1 cellular context compared by ENCODE assay signal in the genomic region with DNA sequence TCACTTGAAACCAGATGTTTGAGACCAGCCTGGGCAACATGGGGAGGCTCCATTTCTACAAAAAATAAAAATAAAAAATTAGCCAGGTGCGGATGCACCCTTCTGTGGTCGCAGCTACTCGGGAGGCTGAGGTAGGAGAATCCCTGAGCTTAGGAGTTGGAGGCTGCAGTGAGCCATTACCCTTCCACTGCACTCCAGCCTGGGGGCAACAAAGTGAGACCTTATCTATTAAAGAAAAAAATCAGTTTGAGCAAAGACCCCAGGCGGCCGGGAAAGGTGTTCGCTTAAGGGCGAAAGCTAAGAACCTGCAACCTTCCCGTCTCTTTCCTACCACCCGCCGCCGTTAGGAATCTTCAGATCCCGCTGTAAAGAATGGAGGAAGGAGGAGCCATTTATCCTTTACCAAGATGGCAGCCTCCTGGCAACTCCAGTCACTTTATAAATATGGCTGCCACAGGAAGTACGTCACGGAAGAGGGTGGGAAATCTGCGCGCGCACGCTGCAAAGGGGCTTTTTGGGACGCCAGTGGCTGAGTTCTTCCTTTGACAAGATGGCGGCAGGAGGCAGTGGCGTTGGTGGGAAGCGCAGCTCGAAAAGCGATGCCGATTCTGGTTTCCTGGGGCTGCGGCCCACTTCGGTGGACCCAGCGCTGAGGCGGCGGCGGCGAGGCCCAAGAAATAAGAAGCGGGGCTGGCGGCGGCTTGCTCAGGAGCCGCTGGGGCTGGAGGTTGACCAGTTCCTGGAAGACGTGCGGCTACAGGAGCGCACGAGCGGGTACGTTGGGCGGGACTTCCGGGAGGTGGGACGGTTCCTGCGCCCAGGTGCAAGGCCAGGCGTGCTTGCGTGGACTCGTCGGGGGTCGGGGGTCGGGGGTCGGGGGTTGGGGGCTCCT.
TF ChIP-seq lines count a peak whose summit lies in the region.

TSS of gene NOP53 (plus strand) at position 537 of the 892 bp plus-strand sequence. CDS start at position 551, 14 bp downstream.

TF ChIP-seq in HepG2, 621 proteins besides CTCF, POLR2A, EP300 and RAD21 (continued from another document and continues in another):
- TF ChIP-seq, protein P1, sequence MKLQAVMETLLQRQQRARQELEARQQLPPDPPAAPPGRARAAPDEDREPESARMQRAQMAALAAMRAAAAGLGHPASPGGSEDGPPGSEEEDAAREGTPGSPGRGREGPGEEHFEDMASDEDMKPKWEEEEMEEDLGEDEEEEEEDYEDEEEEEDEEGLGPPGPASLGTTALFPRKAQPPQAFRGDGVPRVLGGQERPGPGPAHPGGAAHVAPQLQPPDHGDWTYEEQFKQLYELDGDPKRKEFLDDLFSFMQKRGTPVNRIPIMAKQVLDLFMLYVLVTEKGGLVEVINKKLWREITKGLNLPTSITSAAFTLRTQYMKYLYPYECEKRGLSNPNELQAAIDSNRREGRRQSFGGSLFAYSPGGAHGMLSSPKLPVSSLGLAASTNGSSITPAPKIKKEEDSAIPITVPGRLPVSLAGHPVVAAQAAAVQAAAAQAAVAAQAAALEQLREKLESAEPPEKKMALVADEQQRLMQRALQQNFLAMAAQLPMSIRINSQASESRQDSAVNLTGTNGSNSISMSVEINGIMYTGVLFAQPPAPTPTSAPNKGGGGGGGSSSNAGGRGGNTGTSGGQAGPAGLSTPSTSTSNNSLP (IDR thresholded peaks at IDR 0.05; ENCODE audit: low read depth, low read length): no peak
- TF ChIP-seq ASH2L (IDR thresholded peaks at IDR 0.05; ENCODE audit: insufficient read length, low read depth, low read length): peak; percentile 81
- 0 out of 2 replicates have a peak, but pooled peaks have one; percentile 46 for TF ChIP-seq ZNF124 (CRISPR knock-in tag; IDR thresholded peaks at IDR 0.05)
- TF ChIP-seq RXRA (CRISPR knock-in tag; IDR thresholded peaks at IDR 0.05): peak; percentile 67
- TF ChIP-seq FOXP1 (IDR thresholded peaks at IDR 0.05): no peak
- no peak for TF ChIP-seq FOXP1 (CRISPR knock-in tag; IDR thresholded peaks at IDR 0.05)
- 0 out of 2 replicates have a peak, but pooled peaks have one; percentile 23 for TF ChIP-seq MEIS1 (CRISPR knock-in tag; IDR thresholded peaks at IDR 0.05; ENCODE audit: borderline replicate concordance)
- TF ChIP-seq ZSCAN20 (CRISPR knock-in tag; IDR thresholded peaks at IDR 0.05; ENCODE audit: borderline replicate concordance): 0 out of 2 replicates have a peak, but pooled peaks have one; percentile 59
- TF ChIP-seq FOXP4 (CRISPR knock-in tag; IDR thresholded peaks at IDR 0.05): peak; percentile 17; the same call in 1 of the 2 replicates
- TF ChIP-seq KLF15 (CRISPR knock-in tag; IDR thresholded peaks at IDR 0.05; ENCODE audit: borderline replicate concordance): no peak
- TF ChIP-seq TAF1 (CRISPR knock-in tag; IDR thresholded peaks at IDR 0.05): peak; percentile 93
- TF ChIP-seq ZNF274 (CRISPR knock-in tag; IDR thresholded peaks at IDR 0.05): peak; percentile 62; the same call in 1 of the 2 replicates
- TF ChIP-seq, protein P2, sequence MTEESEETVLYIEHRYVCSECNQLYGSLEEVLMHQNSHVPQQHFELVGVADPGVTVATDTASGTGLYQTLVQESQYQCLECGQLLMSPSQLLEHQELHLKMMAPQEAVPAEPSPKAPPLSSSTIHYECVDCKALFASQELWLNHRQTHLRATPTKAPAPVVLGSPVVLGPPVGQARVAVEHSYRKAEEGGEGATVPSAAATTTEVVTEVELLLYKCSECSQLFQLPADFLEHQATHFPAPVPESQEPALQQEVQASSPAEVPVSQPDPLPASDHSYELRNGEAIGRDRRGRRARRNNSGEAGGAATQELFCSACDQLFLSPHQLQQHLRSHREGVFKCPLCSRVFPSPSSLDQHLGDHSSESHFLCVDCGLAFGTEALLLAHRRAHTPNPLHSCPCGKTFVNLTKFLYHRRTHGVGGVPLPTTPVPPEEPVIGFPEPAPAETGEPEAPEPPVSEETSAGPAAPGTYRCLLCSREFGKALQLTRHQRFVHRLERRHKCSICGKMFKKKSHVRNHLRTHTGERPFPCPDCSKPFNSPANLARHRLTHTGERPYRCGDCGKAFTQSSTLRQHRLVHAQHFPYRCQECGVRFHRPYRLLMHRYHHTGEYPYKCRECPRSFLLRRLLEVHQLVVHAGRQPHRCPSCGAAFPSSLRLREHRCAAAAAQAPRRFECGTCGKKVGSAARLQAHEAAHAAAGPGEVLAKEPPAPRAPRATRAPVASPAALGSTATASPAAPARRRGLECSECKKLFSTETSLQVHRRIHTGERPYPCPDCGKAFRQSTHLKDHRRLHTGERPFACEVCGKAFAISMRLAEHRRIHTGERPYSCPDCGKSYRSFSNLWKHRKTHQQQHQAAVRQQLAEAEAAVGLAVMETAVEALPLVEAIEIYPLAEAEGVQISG (CRISPR knock-in tag; IDR thresholded peaks at IDR 0.05): peak; percentile 93
- no peak for TF ChIP-seq FOXJ3 (CRISPR knock-in tag; IDR thresholded peaks at IDR 0.05; ENCODE audit: borderline replicate concordance)
- no peak for TF ChIP-seq HMGA1 (CRISPR knock-in tag; conservative IDR thresholded peaks at IDR 0.05)
- peak; percentile 59 for TF ChIP-seq XRCC5 (optimal IDR thresholded peaks at IDR 0.05; ENCODE audit: low read length)
- TF ChIP-seq CCDC6 (CRISPR knock-in tag; IDR thresholded peaks at IDR 0.05): 0 out of 2 replicates have a peak, but pooled peaks have one; percentile 39
- TF ChIP-seq ZNF614 (CRISPR knock-in tag; IDR thresholded peaks at IDR 0.05; ENCODE audit: borderline replicate concordance): peak; percentile 87; the same call in 1 of the 2 replicates
- TF ChIP-seq JARID2 (CRISPR knock-in tag; IDR thresholded peaks at IDR 0.05; ENCODE audit: insufficient replicate concordance): no peak
- TF ChIP-seq POGZ (CRISPR knock-in tag; IDR thresholded peaks at IDR 0.05): peak; percentile 93
- TF ChIP-seq PLSCR1 (CRISPR knock-in tag; IDR thresholded peaks at IDR 0.05; ENCODE audit: borderline replicate concordance): no peak; the same call in 1 of the 2 replicates
- peak; percentile 75; the same call in 1 of the 2 replicates for TF ChIP-seq ZNF33B (CRISPR knock-in tag; IDR thresholded peaks at IDR 0.05)
- TF ChIP-seq, protein P3, sequence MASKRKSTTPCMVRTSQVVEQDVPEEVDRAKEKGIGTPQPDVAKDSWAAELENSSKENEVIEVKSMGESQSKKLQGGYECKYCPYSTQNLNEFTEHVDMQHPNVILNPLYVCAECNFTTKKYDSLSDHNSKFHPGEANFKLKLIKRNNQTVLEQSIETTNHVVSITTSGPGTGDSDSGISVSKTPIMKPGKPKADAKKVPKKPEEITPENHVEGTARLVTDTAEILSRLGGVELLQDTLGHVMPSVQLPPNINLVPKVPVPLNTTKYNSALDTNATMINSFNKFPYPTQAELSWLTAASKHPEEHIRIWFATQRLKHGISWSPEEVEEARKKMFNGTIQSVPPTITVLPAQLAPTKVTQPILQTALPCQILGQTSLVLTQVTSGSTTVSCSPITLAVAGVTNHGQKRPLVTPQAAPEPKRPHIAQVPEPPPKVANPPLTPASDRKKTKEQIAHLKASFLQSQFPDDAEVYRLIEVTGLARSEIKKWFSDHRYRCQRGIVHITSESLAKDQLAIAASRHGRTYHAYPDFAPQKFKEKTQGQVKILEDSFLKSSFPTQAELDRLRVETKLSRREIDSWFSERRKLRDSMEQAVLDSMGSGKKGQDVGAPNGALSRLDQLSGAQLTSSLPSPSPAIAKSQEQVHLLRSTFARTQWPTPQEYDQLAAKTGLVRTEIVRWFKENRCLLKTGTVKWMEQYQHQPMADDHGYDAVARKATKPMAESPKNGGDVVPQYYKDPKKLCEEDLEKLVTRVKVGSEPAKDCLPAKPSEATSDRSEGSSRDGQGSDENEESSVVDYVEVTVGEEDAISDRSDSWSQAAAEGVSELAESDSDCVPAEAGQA (IDR thresholded peaks at IDR 0.05; ENCODE audit: low read depth): peak; percentile 97
- TF ChIP-seq, protein P3 (CRISPR knock-in tag; IDR thresholded peaks at IDR 0.05; ENCODE audit: borderline replicate concordance): no peak
- TF ChIP-seq FOXK1 (CRISPR knock-in tag; IDR thresholded peaks at IDR 0.05; ENCODE audit: borderline replicate concordance, low read depth): peak; percentile 91; the same call in 1 of the 2 replicates
- TF ChIP-seq ZNF577 (CRISPR knock-in tag; IDR thresholded peaks at IDR 0.05; ENCODE audit: borderline replicate concordance, low read depth): no peak
- TF ChIP-seq, protein P4, sequence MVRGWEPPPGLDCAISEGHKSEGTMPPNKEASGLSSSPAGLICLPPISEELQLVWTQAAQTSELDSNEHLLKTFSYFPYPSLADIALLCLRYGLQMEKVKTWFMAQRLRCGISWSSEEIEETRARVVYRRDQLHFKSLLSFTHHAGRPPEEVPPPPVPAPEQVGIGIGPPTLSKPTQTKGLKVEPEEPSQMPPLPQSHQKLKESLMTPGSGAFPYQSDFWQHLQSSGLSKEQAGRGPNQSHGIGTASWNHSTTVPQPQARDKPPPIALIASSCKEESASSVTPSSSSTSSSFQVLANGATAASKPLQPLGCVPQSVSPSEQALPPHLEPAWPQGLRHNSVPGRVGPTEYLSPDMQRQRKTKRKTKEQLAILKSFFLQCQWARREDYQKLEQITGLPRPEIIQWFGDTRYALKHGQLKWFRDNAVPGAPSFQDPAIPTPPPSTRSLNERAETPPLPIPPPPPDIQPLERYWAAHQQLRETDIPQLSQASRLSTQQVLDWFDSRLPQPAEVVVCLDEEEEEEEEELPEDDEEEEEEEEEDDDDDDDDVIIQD (CRISPR knock-in tag; IDR thresholded peaks at IDR 0.05; ENCODE audit: low read depth): no peak
- TF ChIP-seq, protein P5, sequence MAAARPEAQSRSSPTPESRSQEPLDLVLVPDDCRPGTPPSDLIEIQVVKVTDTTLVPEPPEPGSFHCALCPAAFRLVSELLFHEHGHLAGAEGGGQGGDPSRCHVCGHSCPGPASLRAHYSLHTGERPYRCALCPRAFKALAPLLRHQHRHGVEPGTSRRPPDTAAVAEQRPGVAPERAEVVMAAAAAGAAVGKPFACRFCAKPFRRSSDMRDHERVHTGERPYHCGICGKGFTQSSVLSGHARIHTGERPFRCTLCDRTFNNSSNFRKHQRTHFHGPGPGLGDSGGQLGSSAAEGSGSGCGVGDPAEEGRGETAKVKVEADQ (CRISPR knock-in tag; IDR thresholded peaks at IDR 0.05; ENCODE audit: borderline replicate concordance): peak; percentile 83; the same call in 1 of the 2 replicates
- TF ChIP-seq ZNF687 (CRISPR knock-in tag; IDR thresholded peaks at IDR 0.05): peak; percentile 81
- TF ChIP-seq TBL1XR1 (IDR thresholded peaks at IDR 0.05; ENCODE audit: borderline replicate concordance, low read length, partially characterized antibody): no peak
- TF ChIP-seq ESRRA (CRISPR knock-in tag; IDR thresholded peaks at IDR 0.05; ENCODE audit: low read depth): 0 out of 2 replicates have a peak, but pooled peaks have one; percentile 40
- TF ChIP-seq ZNF709 (CRISPR knock-in tag; IDR thresholded peaks at IDR 0.05): peak; percentile 42; the same call in 1 of the 2 replicates
